In the genomic region with DNA sequence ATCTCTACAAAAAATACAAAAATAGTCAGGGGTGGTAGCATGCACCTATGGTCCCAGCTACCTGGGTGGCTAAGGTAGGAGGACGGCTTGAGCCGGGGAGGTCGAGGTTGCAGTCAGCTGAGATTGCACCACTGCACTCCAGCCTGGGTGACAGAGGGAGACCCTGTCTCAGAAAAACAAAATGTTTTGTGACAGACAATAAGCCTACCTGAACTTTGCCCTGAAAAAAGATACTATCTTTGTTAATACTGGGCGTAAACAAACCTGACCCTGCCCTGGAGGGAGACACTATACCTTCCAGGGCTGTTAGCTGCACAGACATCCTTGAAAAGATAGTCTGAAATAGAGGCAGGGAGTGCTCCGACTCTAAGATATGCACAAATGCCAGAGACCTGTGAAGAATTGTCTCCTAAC, we compare ENCODE assay signal across 27 cellular contexts.
"Had no signal": no experiment of that assay in that cellular context is flagged by ENCODE, and none has a peak within 500 bp of the region (broad histone marks: within the 10 kb centered on the region; RNA-seq: fewer than 3 reads in every experiment).

No MANE protein-coding gene starts in this region.

- H3K27ac Mint-ChIP-seq: activated CD4-positive, alpha-beta memory T cell treated with anti-CD3 and anti-CD28 coated beads, Interleukin-2, amount 10 ng/mL, durations not matched to agents 7 days and 5 days; activated CD4-positive, alpha-beta T cell treated with anti-CD3 and anti-CD28 coated beads, Interleukin-2, amount 10 ng/mL, durations not matched to agents 7 days and 5 days; activated naive CD4-positive, alpha-beta T cell treated with anti-CD3 and anti-CD28 coated beads, Interleukin-2, amount 10 ng/mL, durations not matched to agents 7 days and 5 days; activated naive CD4-positive, alpha-beta T cell treated with anti-CD3 and anti-CD28 coated beads, Interleukin-2, amount 50 U/mL, for 72 hours; activated naive CD8-positive, alpha-beta T cell treated with anti-CD3 and anti-CD28 coated beads, Interleukin-2, amount 10 ng/mL, durations not matched to agents 7 days and 5 days; activated T-cell treated with anti-CD3 and anti-CD28 coated beads, Interleukin-2, amount 50 U/mL, for 24 hours; activated T-cell treated with anti-CD3 and anti-CD28 coated beads, Interleukin-2, amount 50 U/mL, for 72 hours; brain had no signal

- ATAC-seq: activated naive CD4-positive, alpha-beta T cell treated with anti-CD3 and anti-CD28 coated beads, Interleukin-2, amount 50 U/mL, for 72 hours; activated T-cell treated with anti-CD3 and anti-CD28 coated beads, Interleukin-2, amount 50 U/mL, for 72 hours; esophagus mucosa; foreskin keratinocyte; gastrocnemius medialis had no signal

- H3K4me3 Mint-ChIP-seq: activated CD4-positive, alpha-beta memory T cell treated with anti-CD3 and anti-CD28 coated beads, Interleukin-2, amount 10 ng/mL, durations not matched to agents 7 days and 5 days; activated CD4-positive, alpha-beta T cell treated with anti-CD3 and anti-CD28 coated beads, Interleukin-2, amount 10 ng/mL, durations not matched to agents 7 days and 5 days; activated naive CD4-positive, alpha-beta T cell treated with anti-CD3 and anti-CD28 coated beads, Interleukin-2, amount 10 ng/mL, durations not matched to agents 7 days and 5 days; activated naive CD8-positive, alpha-beta T cell treated with anti-CD3 and anti-CD28 coated beads, Interleukin-2, amount 10 ng/mL, durations not matched to agents 7 days and 5 days; activated T-cell treated with anti-CD3 and anti-CD28 coated beads, Interleukin-2, amount 50 U/mL, for 24 hours; activated T-cell treated with anti-CD3 and anti-CD28 coated beads, Interleukin-2, amount 50 U/mL, for 72 hours; brain had no signal

- H3K4me1 Mint-ChIP-seq: activated CD4-positive, alpha-beta memory T cell treated with anti-CD3 and anti-CD28 coated beads, Interleukin-2, amount 10 ng/mL, durations not matched to agents 7 days and 5 days had no signal

- H3K27me3 ChIP-seq: ascending aorta, breast epithelium, cardiac muscle cell, colonic mucosa, gastrocnemius medialis had no signal

- H3K9me3 ChIP-seq: ascending aorta, breast epithelium, colonic mucosa, gastrocnemius medialis had no signal

- H3K9me3 Mint-ChIP-seq: activated CD4-positive, alpha-beta memory T cell treated with anti-CD3 and anti-CD28 coated beads, Interleukin-2, amount 10 ng/mL, durations not matched to agents 7 days and 5 days; activated CD4-positive, alpha-beta T cell treated with anti-CD3 and anti-CD28 coated beads, Interleukin-2, amount 10 ng/mL, durations not matched to agents 7 days and 5 days; activated naive CD4-positive, alpha-beta T cell treated with anti-CD3 and anti-CD28 coated beads, Interleukin-2, amount 10 ng/mL, durations not matched to agents 7 days and 5 days; activated naive CD4-positive, alpha-beta T cell treated with anti-CD3 and anti-CD28 coated beads, Interleukin-2, amount 50 U/mL, for 72 hours; activated naive CD8-positive, alpha-beta T cell treated with anti-CD3 and anti-CD28 coated beads, Interleukin-2, amount 10 ng/mL, durations not matched to agents 7 days and 5 days; activated T-cell treated with anti-CD3 and anti-CD28 coated beads, Interleukin-2, amount 50 U/mL, for 24 hours; activated T-cell treated with anti-CD3 and anti-CD28 coated beads, Interleukin-2, amount 50 U/mL, for 72 hours; brain had no signal

- H3K27me3 Mint-ChIP-seq: activated T-cell treated with anti-CD3 and anti-CD28 coated beads, Interleukin-2, amount 50 U/mL, for 24 hours had no signal

- H3K27ac ChIP-seq: ascending aorta, breast epithelium, cardiac muscle cell, colonic mucosa, foreskin keratinocyte, gastrocnemius medialis had no signal

- H3K4me1 ChIP-seq: ascending aorta, breast epithelium, colonic mucosa, foreskin keratinocyte, gastrocnemius medialis had no signal

- DNase-seq: activated CD4-positive, alpha-beta memory T cell treated with anti-CD3 and anti-CD28 coated beads, Interleukin-2, amount 10 ng/mL, durations not matched to agents 7 days and 5 days; activated CD4-positive, alpha-beta T cell treated with anti-CD3 and anti-CD28 coated beads for 1 hour; activated CD4-positive, alpha-beta T cell treated with anti-CD3 and anti-CD28 coated beads for 4 hours; activated CD4-positive, alpha-beta T cell treated with anti-CD3 and anti-CD28 coated beads, Interleukin-2, amount 10 ng/mL, durations not matched to agents 7 days and 5 days; activated CD4-positive, alpha-beta T cell treated with anti-CD3 and anti-CD28 coated beads, Interleukin-2, amount 50 U/mL, for 4 hours; activated CD8-positive, alpha-beta memory T cell treated with anti-CD3 and anti-CD28 coated beads, Interleukin-2, amount 50 U/mL, for 48 hours; activated gamma-delta T cell; activated naive CD4-positive, alpha-beta T cell; activated naive CD4-positive, alpha-beta T cell treated with anti-CD3 and anti-CD28 coated beads, Interleukin-2, amount 10 ng/mL, durations not matched to agents 7 days and 5 days; activated naive CD8-positive, alpha-beta T cell treated with anti-CD3 and anti-CD28 coated beads, Interleukin-2, amount 10 ng/mL, durations not matched to agents 7 days and 5 days; activated T-cell treated with anti-CD3 and anti-CD28 coated beads for 4 hours; activated T-cell treated with anti-CD3 and anti-CD28 coated beads, Interleukin-2, amount 50 U/mL, for 24 hours; activated T-cell treated with anti-CD3 and anti-CD28 coated beads, Interleukin-2, amount 50 U/mL, for 72 hours; central memory CD4-positive, alpha-beta T cell; cerebellar nuclear complex; colonic mucosa; effector CD8-positive, alpha-beta T cell; foreskin keratinocyte; gastrocnemius medialis; glutamatergic neuron; T-helper 2 cell had no signal

- H3K36me3 ChIP-seq: ascending aorta, breast epithelium, cardiac muscle cell, colonic mucosa, gastrocnemius medialis had no signal

- H3K4me3 ChIP-seq: ascending aorta, breast epithelium, cardiac muscle cell, colonic mucosa, gastrocnemius medialis had no signal
